In genomic region chr20:45578151-45578660, GRCh38 we compare ENCODE assay signal across 1 cellular context.
TF ChIP-seq lines count a peak whose summit lies in the region.

No MANE protein-coding gene starts in this region.

TF ChIP-seq in H1, 55 proteins besides CTCF, POLR2A, EP300 and RAD21:
- no peak for TF ChIP-seq SP2 (IDR thresholded peaks at IDR 0.05; ENCODE audit: low read length)
- no peak for TF ChIP-seq ATF2 (IDR thresholded peaks at IDR 0.05; ENCODE audit: low read length)
- TF ChIP-seq SUZ12 (IDR thresholded peaks at IDR 0.05; ENCODE audit: low read length) = no peak
- TF ChIP-seq E2F6 (IDR thresholded peaks at IDR 0.05) = no peak
- TF ChIP-seq BRCA1 (IDR thresholded peaks at IDR 0.05; ENCODE audit: low read depth, low read length) = no peak
- no peak for TF ChIP-seq CBX5 (IDR thresholded peaks at IDR 0.05; ENCODE audit: low read depth, low read length)
- no peak for TF ChIP-seq TEAD4 (IDR thresholded peaks at IDR 0.05; ENCODE audit: low read depth, low read length)
- no peak for TF ChIP-seq ASH2L (IDR thresholded peaks at IDR 0.05; ENCODE audit: low read length)
- no peak for TF ChIP-seq EZH2 (IDR thresholded peaks at IDR 0.05; ENCODE audit: low read depth, low read length, severe bottlenecking)
- TF ChIP-seq TBP (IDR thresholded peaks at IDR 0.05; ENCODE audit: low read depth, low read length) = no peak
- TF ChIP-seq RNF2 (IDR thresholded peaks at IDR 0.05; ENCODE audit: borderline replicate concordance, low read depth, low read length, missing control alignments, poor library complexity, severe bottlenecking) = no peak
- no peak for TF ChIP-seq FOSL1 (IDR thresholded peaks at IDR 0.05; ENCODE audit: insufficient read depth, low read depth, low read length)
- no peak for TF ChIP-seq SAP30 (IDR thresholded peaks at IDR 0.05; ENCODE audit: insufficient read depth, insufficient replicate concordance, low read length)
